32 cellular contexts compared by ENCODE assay signal in the genomic region with DNA sequence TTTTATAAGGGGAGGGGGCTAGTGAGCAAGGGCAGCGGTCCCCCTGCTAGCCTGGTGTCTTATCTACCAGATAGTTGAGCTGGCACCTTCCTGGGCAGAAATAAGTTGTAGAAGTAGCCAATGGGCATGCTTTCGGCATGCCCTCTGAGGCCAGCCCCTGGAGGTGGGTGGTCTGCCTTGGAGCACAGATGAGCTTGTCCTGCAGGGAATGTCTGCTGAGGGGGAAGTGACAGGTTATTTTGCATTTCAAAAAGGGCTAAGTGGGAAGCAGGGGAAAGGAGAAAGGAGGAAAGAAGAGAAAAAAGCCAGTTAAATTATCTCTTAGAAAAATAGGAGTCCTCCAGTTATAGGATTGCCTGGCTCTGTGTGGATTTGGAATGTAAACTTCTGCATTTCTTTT.
"Had no signal": no experiment of that assay in that cellular context is flagged by ENCODE, and none has a peak within 500 bp of the region (broad histone marks: within the 10 kb centered on the region; RNA-seq: fewer than 3 reads in every experiment).

No MANE protein-coding gene starts in this region.

- H3K9me3 Mint-ChIP-seq: activated CD4-positive, alpha-beta T cell treated with anti-CD3 and anti-CD28 coated beads, Interleukin-2, amount 10 ng/mL, durations not matched to agents 24 days and 14 days; activated T-cell treated with anti-CD3 and anti-CD28 coated beads, Interleukin-2, amount 50 U/mL, for 24 hours; T-helper 2 cell treated with Interferon-gamma antibody and Interleukin-4, amounts not matched to agents 5 μg/mL and 100 μg/mL, for 36 hours had no signal

- H3K36me3 Mint-ChIP-seq: activated CD4-positive, alpha-beta memory T cell treated with anti-CD3 and anti-CD28 coated beads for 36 hours; activated CD8-positive, alpha-beta memory T cell treated with anti-CD3 and anti-CD28 coated beads, Interleukin-2, amount 10 ng/mL, durations not matched to agents 7 days and 5 days; activated naive CD4-positive, alpha-beta T cell treated with anti-CD3 and anti-CD28 coated beads, Interleukin-2, amount 10 ng/mL, durations not matched to agents 7 days and 5 days; activated naive CD8-positive, alpha-beta T cell treated with anti-CD3 and anti-CD28 coated beads, Interleukin-2, amount 10 ng/mL, durations not matched to agents 7 days and 5 days; brain had no signal

- H3K4me1 Mint-ChIP-seq: activated CD4-positive, alpha-beta T cell treated with anti-CD3 and anti-CD28 coated beads for 36 hours; activated CD4-positive, alpha-beta T cell treated with anti-CD3 and anti-CD28 coated beads, Interleukin-2, amount 10 ng/mL, durations not matched to agents 24 days and 14 days; activated CD8-positive, alpha-beta memory T cell treated with anti-CD3 and anti-CD28 coated beads, Interleukin-2, amount 10 ng/mL, durations not matched to agents 7 days and 5 days; activated naive CD4-positive, alpha-beta T cell treated with anti-CD3 and anti-CD28 coated beads, Interleukin-2, amount 10 ng/mL, durations not matched to agents 7 days and 5 days; activated naive CD8-positive, alpha-beta T cell treated with anti-CD3 and anti-CD28 coated beads, Interleukin-2, amount 10 ng/mL, durations not matched to agents 7 days and 5 days; T-helper 17 cell had no signal

- H3K9me3 ChIP-seq: ascending aorta, breast epithelium, colonic mucosa, esophagus squamous epithelium, gastroesophageal sphincter had no signal

- H3K27me3 Mint-ChIP-seq: activated CD8-positive, alpha-beta memory T cell treated with anti-CD3 and anti-CD28 coated beads, Interleukin-2, amount 10 ng/mL, durations not matched to agents 7 days and 5 days; activated naive CD4-positive, alpha-beta T cell treated with anti-CD3 and anti-CD28 coated beads, Interleukin-2, amount 10 ng/mL, durations not matched to agents 7 days and 5 days had no signal

- H3K4me3 Mint-ChIP-seq: activated CD4-positive, alpha-beta memory T cell treated with anti-CD3 and anti-CD28 coated beads for 36 hours; activated CD4-positive, alpha-beta T cell treated with anti-CD3 and anti-CD28 coated beads for 36 hours; activated CD4-positive, alpha-beta T cell treated with anti-CD3 and anti-CD28 coated beads, Interleukin-2, amount 10 ng/mL, durations not matched to agents 24 days and 14 days; activated CD8-positive, alpha-beta memory T cell treated with anti-CD3 and anti-CD28 coated beads, Interleukin-2, amount 10 ng/mL, durations not matched to agents 7 days and 5 days; activated CD8-positive, alpha-beta T cell treated with anti-CD3 and anti-CD28 coated beads, Interleukin-2, amount 10 ng/mL, durations not matched to agents 7 days and 5 days; activated naive CD4-positive, alpha-beta T cell treated with anti-CD3 and anti-CD28 coated beads, Interleukin-2, amount 10 ng/mL, durations not matched to agents 7 days and 5 days; activated naive CD8-positive, alpha-beta T cell treated with anti-CD3 and anti-CD28 coated beads, Interleukin-2, amount 10 ng/mL, durations not matched to agents 7 days and 5 days; activated T-cell treated with anti-CD3 and anti-CD28 coated beads, Interleukin-2, amount 50 U/mL, for 24 hours; activated T-cell treated with anti-CD3 and anti-CD28 coated beads, Interleukin-2, amount 50 U/mL, for 72 hours; brain; T-helper 17 cell; T-helper 2 cell treated with Interferon-gamma antibody and Interleukin-4, amounts not matched to agents 5 μg/mL and 100 μg/mL, for 36 hours had no signal

- H3K27ac ChIP-seq: ascending aorta, breast epithelium, cardiac muscle cell, colonic mucosa, epithelial cell of prostate, esophagus squamous epithelium, gastroesophageal sphincter, heart right ventricle, WERI-Rb-1 had no signal

- H3K4me3 ChIP-seq: ascending aorta, breast epithelium, cardiac muscle cell, colonic mucosa, esophagus squamous epithelium, gastroesophageal sphincter, heart right ventricle had no signal

- H3K4me1 ChIP-seq: ascending aorta, breast epithelium, colonic mucosa, esophagus squamous epithelium, gastroesophageal sphincter, heart right ventricle had no signal

- DNase-seq: activated CD4-positive, alpha-beta memory T cell treated with anti-CD3 and anti-CD28 coated beads for 36 hours; activated CD4-positive, alpha-beta T cell treated with anti-CD3 and anti-CD28 coated beads for 36 hours; activated CD4-positive, alpha-beta T cell treated with anti-CD3 and anti-CD28 coated beads, Interleukin-2, amount 10 ng/mL, durations not matched to agents 24 days and 14 days; activated CD4-positive, CD25-positive, alpha-beta regulatory T cell; activated CD4-positive, CD25-positive, alpha-beta regulatory T cell treated with anti-CD3 and anti-CD28 coated beads, Interleukin-2, amount 50 U/mL, for 72 hours; activated CD8-positive, alpha-beta memory T cell treated with anti-CD3 and anti-CD28 coated beads, Interleukin-2, amount 10 ng/mL, durations not matched to agents 7 days and 5 days; activated CD8-positive, alpha-beta memory T cell treated with anti-CD3 and anti-CD28 coated beads, Interleukin-2, amount 50 U/mL, for 4 hours; activated CD8-positive, alpha-beta T cell treated with anti-CD3 and anti-CD28 coated beads, Interleukin-2, amount 10 ng/mL, durations not matched to agents 7 days and 5 days; activated gamma-delta T cell; activated naive CD4-positive, alpha-beta T cell; activated naive CD4-positive, alpha-beta T cell treated with anti-CD3 and anti-CD28 coated beads, Interleukin-2, amount 10 ng/mL, durations not matched to agents 7 days and 5 days; activated naive CD8-positive, alpha-beta T cell treated with anti-CD3 and anti-CD28 coated beads, Interleukin-2, amount 10 ng/mL, durations not matched to agents 7 days and 5 days; activated T-cell treated with anti-CD3 and anti-CD28 coated beads, Interleukin-2, amount 50 U/mL, for 24 hours; activated T-cell treated with anti-CD3 and anti-CD28 coated beads, Interleukin-2, amount 50 U/mL, for 72 hours; central memory CD4-positive, alpha-beta T cell; cerebellar nuclear complex; colonic mucosa; effector CD8-positive, alpha-beta T cell; esophagus squamous epithelium; foreskin melanocyte; heart right ventricle; T-helper 17 cell; T1000; WERI-Rb-1 had no signal

- ATAC-seq: activated CD4-positive, alpha-beta T cell treated with anti-CD3 and anti-CD28 coated beads for 36 hours; activated CD8-positive, alpha-beta memory T cell treated with anti-CD3 and anti-CD28 coated beads, Interleukin-2, amount 10 ng/mL, durations not matched to agents 7 days and 5 days; activated CD8-positive, alpha-beta T cell treated with anti-CD3 and anti-CD28 coated beads, Interleukin-2, amount 10 ng/mL, durations not matched to agents 7 days and 5 days; activated naive CD4-positive, alpha-beta T cell treated with anti-CD3 and anti-CD28 coated beads, Interleukin-2, amount 50 U/mL, for 72 hours; activated T-cell treated with anti-CD3 and anti-CD28 coated beads, Interleukin-2, amount 50 U/mL, for 72 hours; gastroesophageal sphincter; heart right ventricle; T-helper 17 cell had no signal

- H3K27ac Mint-ChIP-seq: activated CD4-positive, alpha-beta memory T cell treated with anti-CD3 and anti-CD28 coated beads for 36 hours; activated CD4-positive, alpha-beta T cell treated with anti-CD3 and anti-CD28 coated beads for 36 hours; activated CD4-positive, alpha-beta T cell treated with anti-CD3 and anti-CD28 coated beads, Interleukin-2, amount 10 ng/mL, durations not matched to agents 24 days and 14 days; activated CD8-positive, alpha-beta memory T cell treated with anti-CD3 and anti-CD28 coated beads, Interleukin-2, amount 10 ng/mL, durations not matched to agents 7 days and 5 days; activated CD8-positive, alpha-beta T cell treated with anti-CD3 and anti-CD28 coated beads, Interleukin-2, amount 10 ng/mL, durations not matched to agents 7 days and 5 days; activated naive CD4-positive, alpha-beta T cell treated with anti-CD3 and anti-CD28 coated beads, Interleukin-2, amount 10 ng/mL, durations not matched to agents 7 days and 5 days; activated naive CD4-positive, alpha-beta T cell treated with anti-CD3 and anti-CD28 coated beads, Interleukin-2, amount 50 U/mL, for 72 hours; activated naive CD8-positive, alpha-beta T cell treated with anti-CD3 and anti-CD28 coated beads, Interleukin-2, amount 10 ng/mL, durations not matched to agents 7 days and 5 days; activated T-cell treated with anti-CD3 and anti-CD28 coated beads, Interleukin-2, amount 50 U/mL, for 24 hours; activated T-cell treated with anti-CD3 and anti-CD28 coated beads, Interleukin-2, amount 50 U/mL, for 72 hours; brain; T-helper 2 cell treated with Interferon-gamma antibody and Interleukin-4, amounts not matched to agents 5 μg/mL and 100 μg/mL, for 36 hours had no signal

- H3K27me3 ChIP-seq: ascending aorta, breast epithelium, colonic mucosa, gastroesophageal sphincter had no signal

- H3K36me3 ChIP-seq: breast epithelium, cardiac muscle cell, colonic mucosa, heart right ventricle, WERI-Rb-1 had no signal
